ENCODE assay signal across 1 cellular context in the genomic region with DNA sequence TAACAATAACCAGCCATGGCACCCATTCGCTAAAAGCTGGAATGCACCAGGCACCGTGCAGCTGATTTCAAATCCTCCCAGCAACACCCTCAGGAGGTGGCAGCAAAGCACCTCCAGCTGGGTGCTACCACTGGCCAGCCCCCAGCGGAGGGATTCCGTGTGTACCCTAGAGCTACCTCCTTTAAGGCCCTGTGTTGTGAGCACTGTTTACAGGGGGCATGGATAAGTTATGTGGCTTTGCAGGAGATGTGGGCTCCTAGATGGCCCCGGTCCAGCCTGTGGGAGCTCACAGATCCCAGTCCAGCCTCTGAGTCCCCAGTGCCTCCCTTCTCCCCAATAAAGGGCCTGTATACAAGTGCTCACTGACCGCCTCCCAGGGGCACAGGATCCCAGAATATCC.
TF ChIP-seq lines count a peak whose summit lies in the region.

No MANE protein-coding gene starts in this region.

TF ChIP-seq in WTC11, 78 proteins besides CTCF, POLR2A, EP300 and RAD21 (continued from another document):
- TF ChIP-seq, protein P1, sequence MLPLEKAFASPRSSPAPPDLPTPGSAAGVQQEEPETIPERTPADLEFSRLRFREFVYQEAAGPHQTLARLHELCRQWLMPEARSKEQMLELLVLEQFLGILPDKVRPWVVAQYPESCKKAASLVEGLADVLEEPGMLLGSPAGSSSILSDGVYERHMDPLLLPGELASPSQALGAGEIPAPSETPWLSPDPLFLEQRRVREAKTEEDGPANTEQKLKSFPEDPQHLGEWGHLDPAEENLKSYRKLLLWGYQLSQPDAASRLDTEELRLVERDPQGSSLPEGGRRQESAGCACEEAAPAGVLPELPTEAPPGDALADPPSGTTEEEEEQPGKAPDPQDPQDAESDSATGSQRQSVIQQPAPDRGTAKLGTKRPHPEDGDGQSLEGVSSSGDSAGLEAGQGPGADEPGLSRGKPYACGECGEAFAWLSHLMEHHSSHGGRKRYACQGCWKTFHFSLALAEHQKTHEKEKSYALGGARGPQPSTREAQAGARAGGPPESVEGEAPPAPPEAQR (CRISPR knock-in tag; IDR thresholded peaks at IDR 0.05): no peak
- TF ChIP-seq, protein P2, sequence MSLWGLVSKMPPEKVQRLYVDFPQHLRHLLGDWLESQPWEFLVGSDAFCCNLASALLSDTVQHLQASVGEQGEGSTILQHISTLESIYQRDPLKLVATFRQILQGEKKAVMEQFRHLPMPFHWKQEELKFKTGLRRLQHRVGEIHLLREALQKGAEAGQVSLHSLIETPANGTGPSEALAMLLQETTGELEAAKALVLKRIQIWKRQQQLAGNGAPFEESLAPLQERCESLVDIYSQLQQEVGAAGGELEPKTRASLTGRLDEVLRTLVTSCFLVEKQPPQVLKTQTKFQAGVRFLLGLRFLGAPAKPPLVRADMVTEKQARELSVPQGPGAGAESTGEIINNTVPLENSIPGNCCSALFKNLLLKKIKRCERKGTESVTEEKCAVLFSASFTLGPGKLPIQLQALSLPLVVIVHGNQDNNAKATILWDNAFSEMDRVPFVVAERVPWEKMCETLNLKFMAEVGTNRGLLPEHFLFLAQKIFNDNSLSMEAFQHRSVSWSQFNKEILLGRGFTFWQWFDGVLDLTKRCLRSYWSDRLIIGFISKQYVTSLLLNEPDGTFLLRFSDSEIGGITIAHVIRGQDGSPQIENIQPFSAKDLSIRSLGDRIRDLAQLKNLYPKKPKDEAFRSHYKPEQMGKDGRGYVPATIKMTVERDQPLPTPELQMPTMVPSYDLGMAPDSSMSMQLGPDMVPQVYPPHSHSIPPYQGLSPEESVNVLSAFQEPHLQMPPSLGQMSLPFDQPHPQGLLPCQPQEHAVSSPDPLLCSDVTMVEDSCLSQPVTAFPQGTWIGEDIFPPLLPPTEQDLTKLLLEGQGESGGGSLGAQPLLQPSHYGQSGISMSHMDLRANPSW (CRISPR knock-in tag; conservative IDR thresholded peaks at IDR 0.05; ENCODE audit: low read depth): no peak
- no peak for TF ChIP-seq ZNF263 (CRISPR knock-in tag; IDR thresholded peaks at IDR 0.05; ENCODE audit: low read depth)
- no peak for TF ChIP-seq ATF6 (CRISPR knock-in tag; IDR thresholded peaks at IDR 0.05)
- no peak for TF ChIP-seq FOXJ3 (CRISPR knock-in tag; IDR thresholded peaks at IDR 0.05; ENCODE audit: borderline replicate concordance)
- TF ChIP-seq PREB (CRISPR knock-in tag; IDR thresholded peaks at IDR 0.05; ENCODE audit: borderline replicate concordance): no peak
- no peak for TF ChIP-seq NR2C2 (CRISPR knock-in tag; IDR thresholded peaks at IDR 0.05)
